7 cellular contexts compared by ENCODE assay signal in the genomic region with DNA sequence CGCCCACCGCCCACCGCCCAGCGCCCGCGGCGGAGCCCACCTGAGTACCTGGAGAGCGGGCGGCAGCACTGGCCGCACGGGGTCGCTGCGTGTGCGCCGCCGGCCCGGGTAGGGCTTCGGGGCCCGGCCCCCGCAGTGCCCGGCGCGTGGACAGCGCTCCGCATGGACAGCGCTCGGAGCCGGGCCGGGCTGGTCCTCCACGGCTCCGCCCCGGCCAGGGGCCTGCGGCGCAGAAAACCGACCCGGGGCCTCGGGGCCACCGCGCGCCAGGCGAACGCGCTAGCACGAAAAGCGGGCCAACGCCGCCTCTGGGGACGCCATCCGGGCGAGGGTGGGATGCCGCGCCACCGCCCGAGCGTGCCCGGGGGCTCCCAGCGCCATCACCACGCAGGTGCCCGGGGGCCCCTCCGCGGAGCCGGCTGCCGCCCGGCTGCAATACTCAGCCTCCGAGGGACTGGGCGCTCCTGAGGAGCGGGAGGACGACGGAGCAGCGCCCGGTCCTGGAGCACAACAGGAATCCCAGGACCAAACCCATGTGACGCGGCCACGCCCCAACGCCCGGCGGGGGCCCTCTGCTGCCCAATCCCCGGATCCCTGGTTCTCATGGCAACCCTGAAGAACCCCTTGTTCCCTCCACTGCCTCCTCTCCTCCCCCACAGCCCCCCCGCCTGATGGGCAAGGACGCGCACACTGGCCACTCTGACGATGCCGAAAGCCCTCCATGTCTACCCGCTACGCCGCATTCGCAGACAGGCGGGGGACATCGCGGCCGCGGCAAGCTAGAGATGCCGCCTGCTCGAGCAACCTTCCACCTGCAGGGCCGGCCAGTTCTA. TPM values are rescaled to one million over a fixed set of nuclear protein-coding genes. Genes with fewer than 3 reads are reported as not detected.
DNase-seq lines count a peak whose midpoint lies in the region; ATAC-seq and TF ChIP-seq lines count a peak whose summit lies in the region.

A gene (minus strand): TSS at position 521 of the 833 bp plus-strand sequence. CDS start 50,574 bp downstream, outside the sequence.

- WGBS in right lobe of liver (ENCODE audit: insufficient coverage, low coverage, low lambda C conversion rate, missing lambda C conversion rate) = 20% methylated on average over 1 of the region's 95 CpGs

- peak; percentile 62 to 85 for DNase-seq in HAP-1 (ENCODE audit: low spot score in 2 of 2)
- DNase-seq in RWPE2 (ENCODE audit: low spot score) = no peak
- DNase-seq in right lobe of liver = peak in 2 of 3 donors; percentile 42 to 58

- intact Hi-C loops in right lobe of liver (cut with DNase I) = no loop called here

- ATAC-seq in RWPE2 (ENCODE audit: low read depth) (peak; percentile 73), right lobe of liver (peak; percentile 47 to 83 (median 75)), GM21528 (IDR thresholded peaks at IDR 0.05; ENCODE audit: low FRiP score, unreplicated experiment) (no peak), HG02973 (IDR thresholded peaks at IDR 0.05; ENCODE audit: unreplicated experiment) (no peak)

- no peaks in the 10 kb centered on the region for H3K36me3 ChIP-seq in HAP-1 (replicated peaks)
- no peaks in the 10 kb centered on the region for H3K36me3 ChIP-seq in RWPE2 (ENCODE audit: low read depth)
- no peaks in the 10 kb centered on the region for H3K36me3 ChIP-seq in duodenal mucosa (ENCODE audit: control insufficient read depth in 1 of 2, insufficient read depth in 2 of 2, low read length in 2 of 2)
- no peaks in the 10 kb centered on the region for H3K36me3 ChIP-seq in right lobe of liver
- H3K36me3 ChIP-seq in stomach smooth muscle (ENCODE audit: control insufficient read depth in 2 of 2, insufficient read depth in 2 of 2, low read length in 2 of 2) = no peaks in the 10 kb centered on the region

- TF ChIP-seq CTCF in RWPE2 (IDR thresholded peaks at IDR 0.05; ENCODE audit: poor library complexity, severe bottlenecking) = peak; percentile 70
- peak in 3 of 4 donors; percentile 20 to 50 (median 32) for TF ChIP-seq CTCF in right lobe of liver (IDR thresholded peaks at IDR 0.05)

- H3K4me3 ChIP-seq in HAP-1 (peak within 1 kb of the TSS; percentile 49), RWPE2 (ENCODE audit: severe bottlenecking) (peak within 1 kb of the TSS; percentile 30), duodenal mucosa (ENCODE audit: low read depth in 1 of 2, low read length in 2 of 2) (peak within 1 kb of the TSS; percentile 43 to 57), right lobe of liver (peak within 1 kb of the TSS; percentile 34 to 58 (median 53)), stomach smooth muscle (ENCODE audit: low read length in 2 of 2) (peak within 1 kb of the TSS; percentile 33 to 70)

- H3K9ac ChIP-seq in duodenal mucosa (ENCODE audit: low read depth in 1 of 2, low read length in 2 of 2) (no peak within 1 kb of the TSS), stomach smooth muscle (ENCODE audit: low read length in 2 of 2) (peak within 1 kb of the TSS; percentile 19 to 29)

- in situ Hi-C loops in HAP-1 (cut with MboI; ENCODE audit: low sequenced_read_pairs) = loop anchor here (10.0 kb wide), 1 partner anchor 372 kb away; no protein-coding TSS in a partner anchor

- H3K4me1 ChIP-seq in HAP-1 = peaks cover 12% of the 10 kb centered on the region
- H3K4me1 ChIP-seq in RWPE2 (ENCODE audit: insufficient read depth, poor library complexity, severe bottlenecking) = no peaks in the 10 kb centered on the region
- peaks cover 21 to 35% of the 10 kb centered on the region in 2 donors for H3K4me1 ChIP-seq in duodenal mucosa (ENCODE audit: control insufficient read depth in 1 of 2, insufficient read depth in 2 of 2, low read length in 2 of 2)
- peaks cover 0 to 52% (median 26%) of the 10 kb centered on the region in 4 donors for H3K4me1 ChIP-seq in right lobe of liver
- H3K4me1 ChIP-seq in stomach smooth muscle (ENCODE audit: control insufficient read depth, insufficient read depth, low read length) = peaks cover 20% of the 10 kb centered on the region

- no peak for TF ChIP-seq POLR2A in right lobe of liver (IDR thresholded peaks at IDR 0.05)

- H3K9me3 ChIP-seq in HAP-1 (no peaks in the 10 kb centered on the region), RWPE2 (ENCODE audit: severe bottlenecking) (no peaks in the 10 kb centered on the region), duodenal mucosa (ENCODE audit: control insufficient read depth in 1 of 2, low read length in 2 of 2) (no peaks in the 10 kb centered on the region), right lobe of liver (no peaks in the 10 kb centered on the region), stomach smooth muscle (ENCODE audit: control insufficient read depth in 2 of 2, low read length in 2 of 2) (no peaks in the 10 kb centered on the region)

- H3K27me3 ChIP-seq in HAP-1 (ENCODE audit: low read depth) = no peaks in the 10 kb centered on the region
- no peaks in the 10 kb centered on the region for H3K27me3 ChIP-seq in RWPE2 (ENCODE audit: insufficient read depth, poor library complexity, severe bottlenecking)
- H3K27me3 ChIP-seq in duodenal mucosa (ENCODE audit: control insufficient read depth in 1 of 2, insufficient read depth in 2 of 2, low read length in 2 of 2) = no peaks in the 10 kb centered on the region
- no peaks in the 10 kb centered on the region for H3K27me3 ChIP-seq in right lobe of liver
- no peaks in the 10 kb centered on the region for H3K27me3 ChIP-seq in stomach smooth muscle (ENCODE audit: control insufficient read depth in 1 of 2, insufficient read depth in 2 of 2, low read length in 2 of 2)

- no peak within 1 kb of the TSS for H3K27ac ChIP-seq in RWPE2 (ENCODE audit: poor library complexity, severe bottlenecking)
- no peak within 1 kb of the TSS for H3K27ac ChIP-seq in duodenal mucosa (ENCODE audit: low read depth, low read length)
- peak within 1 kb of the TSS in 2 of 3 donors; percentile 45 to 70 for H3K27ac ChIP-seq in right lobe of liver
- H3K27ac ChIP-seq in stomach smooth muscle (ENCODE audit: low read length) = no peak within 1 kb of the TSS

RNA-seq across cellular contexts. Expression of the gene that starts here (rescaled TPM):
- 10 to 100 TPM; 24.9 to 55.5 (median 40.0) TPM for total RNA-seq in right lobe of liver

Comparison
In these comparisons a context has a peak if more than half of its experiments do, and no peak if none do; other contexts are left out.
1. ATAC-seq: peak in RWPE2 (single experiment) and right lobe of liver (4 of 4); none in GM21528 (single experiment) and HG02973 (single experiment).
2. H3K27ac ChIP-seq: peak in right lobe of liver (2 of 3); none in RWPE2 (single experiment), duodenal mucosa (single experiment) and stomach smooth muscle (single experiment).
3. H3K9ac ChIP-seq: peak in stomach smooth muscle (2 of 2); none in duodenal mucosa (0 of 2).
4. Peak in every context shown above with its lines, with median percentiles within 50 percentile points of each other: H3K4me3 ChIP-seq.